ENCODE assay signal across 24 cellular contexts in the genomic region with DNA sequence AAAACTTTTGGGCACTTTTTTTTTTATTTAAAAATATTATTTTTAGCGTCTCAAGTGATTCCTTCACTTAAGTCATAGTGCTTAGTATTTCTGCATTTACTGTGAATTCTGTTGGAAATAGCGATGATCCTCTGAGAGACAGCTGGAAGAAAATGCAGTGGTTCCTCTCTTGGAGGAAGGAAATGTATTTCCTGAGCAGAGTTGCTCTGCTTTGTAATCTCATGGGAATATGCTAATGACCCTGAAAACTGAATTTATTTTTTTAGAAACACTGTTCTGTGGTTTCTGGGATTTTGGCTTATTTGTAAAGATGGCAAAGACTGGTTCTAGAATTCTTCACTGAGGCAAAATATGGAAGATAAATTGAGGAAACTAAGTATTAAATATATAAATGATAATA.
"Had no signal": no experiment of that assay in that cellular context is flagged by ENCODE, and none has a peak within 500 bp of the region (broad histone marks: within the 10 kb centered on the region; RNA-seq: fewer than 3 reads in every experiment).

No MANE protein-coding gene starts in this region.

- H3K9me3 ChIP-seq: colonic mucosa, esophagus squamous epithelium, gastrocnemius medialis, heart right ventricle, left lung, lower lobe of right lung had no signal

- H3K4me3 ChIP-seq: colonic mucosa, esophagus squamous epithelium, gastrocnemius medialis, heart right ventricle, left lung, lower lobe of right lung had no signal

- DNase-seq: colonic mucosa; cortex of kidney; effector CD8-positive, alpha-beta T cell; effector memory CD8-positive, alpha-beta T cell; endodermal cell; erythroblast; esophagus squamous epithelium; foreskin fibroblast; foreskin melanocyte; gastrocnemius medialis; glutamatergic neuron; head of caudate nucleus; heart right ventricle; hippocampal formation; left cardiac atrium; left lung; left ventricle myocardium superior; lower lobe of right lung; mesendoderm; midbrain; naive thymus-derived CD4-positive, alpha-beta T cell had no signal

- H3K36me3 ChIP-seq: colonic mucosa, esophagus squamous epithelium, gastrocnemius medialis, heart right ventricle, left lung, lower lobe of right lung had no signal

- H3K27me3 ChIP-seq: colonic mucosa, esophagus squamous epithelium, gastrocnemius medialis, left lung had no signal

- FAIRE-seq: endometrium, islet of Langerhans, keratinocyte had no signal

- H3K27ac ChIP-seq: colonic mucosa, esophagus squamous epithelium, gastrocnemius medialis, heart right ventricle, left lung, lower lobe of right lung had no signal

- H3K4me1 ChIP-seq: colonic mucosa, esophagus squamous epithelium, gastrocnemius medialis, heart right ventricle, left lung, lower lobe of right lung had no signal
